Comparison of ENCODE assay signal across 8 cellular contexts in genomic region chr12:12718853-12719252, GRCh38. TPM values are rescaled to one million over a fixed set of nuclear protein-coding genes. Genes with fewer than 3 reads are reported as not detected.
DNase-seq lines count a peak whose midpoint lies in the region; ATAC-seq lines count a peak whose summit lies in the region.

No MANE protein-coding gene starts in this region.

- peaks cover 41 to 58% (median 52%) of the 10 kb centered on the region in 3 donors for H3K4me1 Mint-ChIP-seq in CD8-positive, alpha-beta memory T cell
- peaks cover 17% of the 10 kb centered on the region for H3K4me1 Mint-ChIP-seq in activated T-helper 17 cell treated with anti-CD3 and anti-CD28 coated beads, Interleukin-2, amount 50 U/mL, for 72 hours

- no peaks in the 10 kb centered on the region for H3K9me3 ChIP-seq in CD8-positive, alpha-beta memory T cell (ENCODE audit: low read length)
- no peaks in the 10 kb centered on the region for H3K9me3 ChIP-seq in HUES48 (ENCODE audit: control insufficient read depth, insufficient read depth, low read length)

- H3K4me1 ChIP-seq in CD8-positive, alpha-beta memory T cell (ENCODE audit: insufficient read depth, low read length), result peaks cover 25% of the 10 kb centered on the region
- peaks cover 55% of the 10 kb centered on the region for H3K4me1 ChIP-seq in HUES48 (ENCODE audit: control insufficient read depth, insufficient read depth, low read length)

- H3K27ac ChIP-seq in CD8-positive, alpha-beta memory T cell (ENCODE audit: low read depth, low read length), result peak overlapping the region; percentile 98
- H3K27ac ChIP-seq in HUES48 (ENCODE audit: low read depth, low read length), result no peak overlapping the region

- no peaks in the 10 kb centered on the region for H3K27me3 ChIP-seq in CD8-positive, alpha-beta memory T cell (ENCODE audit: insufficient read depth, low read length, poor library complexity, severe bottlenecking)
- H3K27me3 ChIP-seq in HUES48 (ENCODE audit: control insufficient read depth, insufficient read depth, low read length), result peaks cover 43% of the 10 kb centered on the region

- H3K36me3 Mint-ChIP-seq in CD8-positive, alpha-beta memory T cell, result peaks cover 23 to 95% (median 30%) of the 10 kb centered on the region in 3 donors
- H3K36me3 Mint-ChIP-seq in activated T-helper 17 cell treated with anti-CD3 and anti-CD28 coated beads, Interleukin-2, amount 50 U/mL, for 72 hours (ENCODE audit: low read depth), result peaks cover 93% of the 10 kb centered on the region

- peaks cover 0 to 3% (median 0%) of the 10 kb centered on the region in 5 donors for H3K9me3 Mint-ChIP-seq in CD8-positive, alpha-beta memory T cell
- H3K9me3 Mint-ChIP-seq in activated T-helper 17 cell treated with anti-CD3 and anti-CD28 coated beads, Interleukin-2, amount 50 U/mL, for 72 hours, result no peaks in the 10 kb centered on the region

- POLR2A ChIA-PET in CD8-positive, alpha-beta memory T cell (lab: Charles Lee), result interaction anchor here (0.5 to 6.8 kb wide), 9 partner anchors 9 to 371 kb away, joined by 3 to 168 read pairs (median 4); partner anchors contain the start of genes BORCS5 and GPR19

- no peak for DNase-seq in CD8-positive, alpha-beta memory T cell
- peak; percentile 29 to 33 for DNase-seq in stimulated activated CD4-positive, alpha-beta T cell treated with anti-CD3 and anti-CD28 coated beads, Interleukin-2, amount 100 ng/mL, for 24 hours
- no peak for DNase-seq in KG1 (lab: John Stamatoyannopoulos, UW)

- CTCF ChIA-PET in CD8-positive, alpha-beta memory T cell (lab: Charles Lee), result interaction anchor here (0.9 to 6.9 kb wide), 5 partner anchors 17 to 361 kb away, joined by 3 to 56 read pairs (median 4); no protein-coding TSS in a partner anchor

- peaks cover 0 to 5% of the 10 kb centered on the region in 2 donors for H3K27me3 Mint-ChIP-seq in CD8-positive, alpha-beta memory T cell
- no peaks in the 10 kb centered on the region for H3K27me3 Mint-ChIP-seq in activated T-helper 17 cell treated with anti-CD3 and anti-CD28 coated beads, Interleukin-2, amount 50 U/mL, for 72 hours

- H3K36me3 ChIP-seq in CD8-positive, alpha-beta memory T cell (ENCODE audit: insufficient read depth, low read length), result peaks cover 40% of the 10 kb centered on the region
- H3K36me3 ChIP-seq in HUES48 (ENCODE audit: control insufficient read depth, insufficient read depth, low read length), result peaks cover 38% of the 10 kb centered on the region

- H3K9ac ChIP-seq in HUES48 (ENCODE audit: low read depth, low read length), result peak overlapping the region; percentile 81; the same call in 1 of the 2 replicates

- peak overlapping the region; percentile 95 to 100 (median 98) for H3K27ac Mint-ChIP-seq in CD8-positive, alpha-beta memory T cell
- H3K27ac Mint-ChIP-seq in activated T-helper 17 cell treated with anti-CD3 and anti-CD28 coated beads, Interleukin-2, amount 50 U/mL, for 72 hours, result peak overlapping the region; percentile 96

- H3K4me3 Mint-ChIP-seq in CD8-positive, alpha-beta memory T cell, result peak overlapping the region; percentile 92 to 99 (median 99)
- H3K4me3 Mint-ChIP-seq in activated T-helper 17 cell treated with anti-CD3 and anti-CD28 coated beads, Interleukin-2, amount 50 U/mL, for 72 hours, result peak overlapping the region; percentile 93

- H3K4me3 ChIP-seq in CD8-positive, alpha-beta memory T cell (ENCODE audit: low read length), result peak overlapping the region; percentile 96
- H3K4me3 ChIP-seq in HUES48 (ENCODE audit: low read depth, low read length) (peak overlapping the region; percentile 96), iPS-11a (ENCODE audit: low read depth, low read length) (peak overlapping the region; percentile 90)

- ATAC-seq in activated T-helper 17 cell treated with anti-CD3 and anti-CD28 coated beads, Interleukin-2, amount 50 U/mL, for 72 hours (replicated peaks), result no peak
- ATAC-seq in GM19035 (IDR thresholded peaks at IDR 0.05; ENCODE audit: unreplicated experiment), result no peak
- no peak for ATAC-seq in GM21786 (IDR thresholded peaks at IDR 0.05; ENCODE audit: unreplicated experiment)

RNA-seq across cellular contexts. Expression of gene CDKN1B, which starts 1.7 kb away (rescaled TPM):
- total RNA-seq in CD8-positive, alpha-beta memory T cell, result 10 to 100 TPM; 47.1 to 48.7 TPM
- polyA plus RNA-seq in CD8-positive, alpha-beta memory T cell, result 10.0 TPM
- total RNA-seq in activated T-helper 17 cell treated with anti-CD3 and anti-CD28 coated beads, Interleukin-2, amount 50 U/mL, for 72 hours, result 10 to 100 TPM; 41.1 to 95.4 TPM

RNA-seq across cellular contexts. Expression of gene GPR19, which starts 22.9 kb away (rescaled TPM):
- total RNA-seq in CD8-positive, alpha-beta memory T cell, result 1 to 10 TPM; 9.1 TPM
- polyA plus RNA-seq in CD8-positive, alpha-beta memory T cell, result 1.3 TPM
- total RNA-seq in activated T-helper 17 cell treated with anti-CD3 and anti-CD28 coated beads, Interleukin-2, amount 50 U/mL, for 72 hours, result 10 to 100 TPM; 25.2 to 32.7 TPM

Comparison
In these comparisons a context has a peak if more than half of its experiments do, and no peak if none do; other contexts are left out.
1. DNase-seq: peak in stimulated activated CD4-positive, alpha-beta T cell treated with anti-CD3 and anti-CD28 coated beads, Interleukin-2, amount 100 ng/mL, for 24 hours (2 of 2); none in CD8-positive, alpha-beta memory T cell (0 of 5) and KG1 (single experiment).
2. Peak in every context shown above with its lines, with median percentiles within 50 percentile points of each other: H3K4me3 ChIP-seq.